8 cellular contexts compared by ENCODE assay signal in genomic region chr3:168847293-168847883, GRCh38.
DNase-seq lines count a peak whose midpoint lies in the region; ATAC-seq and TF ChIP-seq lines count a peak whose summit lies in the region.

No MANE protein-coding gene starts in this region.

- WGBS in transverse colon (ENCODE audit: low coverage in 1 of 2), 2 donors, result 13% methylated on average over 7 of the region's 7 CpGs

- no peak for TF ChIP-seq POLR2A in transverse colon (IDR thresholded peaks at IDR 0.05)

- DNase-seq in DMS 273 (lab: John Stamatoyannopoulos, UW; ENCODE audit: unreplicated experiment) (peak; percentile 74), DMS 273 treated with DMSO at 0.1 percent for 48 hours (lab: John Stamatoyannopoulos, UW) (no peak), H7 (peak; percentile 11), NCI-H1417 treated with DMSO at 0.1 percent for 48 hours (lab: John Stamatoyannopoulos, UW) (peak; percentile 60), WERI-Rb-1 (peak; percentile 13), iPS-NIHi11 (ENCODE audit: low spot score) (peak; percentile 31), transverse colon (no peak)
- DNase-seq in stimulated activated naive B cell treated with anti-CD40 and anti-IgM and Interleukin-4, amounts not matched to agents 10 μg/mL and 1 μg/mL and 100 μg/mL, for 72 hours, result no peak

- H3K9me3 Mint-ChIP-seq in stimulated activated naive B cell treated with anti-CD40 and anti-IgM and Interleukin-4, amounts not matched to agents 10 μg/mL and 1 μg/mL and 100 μg/mL, for 72 hours, result no peaks in the 10 kb centered on the region

- no peak for ATAC-seq in stimulated activated naive B cell treated with anti-CD40 and anti-IgM and Interleukin-4, amounts not matched to agents 10 μg/mL and 1 μg/mL and 100 μg/mL, for 72 hours (replicated peaks)

- H3K36me3 ChIP-seq in H7 (replicated peaks; ENCODE audit: control insufficient read depth, insufficient read depth, low read length) (no peaks in the 10 kb centered on the region), WERI-Rb-1 (no peaks in the 10 kb centered on the region), transverse colon (no peaks in the 10 kb centered on the region)

- no peak overlapping the region for H3K4me3 Mint-ChIP-seq in stimulated activated naive B cell treated with anti-CD40 and anti-IgM and Interleukin-4, amounts not matched to agents 10 μg/mL and 1 μg/mL and 100 μg/mL, for 72 hours

- H3K27me3 Mint-ChIP-seq in stimulated activated naive B cell treated with anti-CD40 and anti-IgM and Interleukin-4, amounts not matched to agents 10 μg/mL and 1 μg/mL and 100 μg/mL, for 72 hours, result peaks cover 19 to 22% of the 10 kb centered on the region in 2 donors

- TF ChIP-seq EP300 in transverse colon (IDR thresholded peaks at IDR 0.05; ENCODE audit: low read depth), result no peak

- TF ChIP-seq CTCF in WERI-Rb-1 (IDR thresholded peaks at IDR 0.05; ENCODE audit: low read depth, low read length) (0 out of 2 replicates have a peak, but pooled peaks have one; percentile 22), transverse colon (IDR thresholded peaks at IDR 0.05) (peak; percentile 52 to 61 (median 56))

- no peaks in the 10 kb centered on the region for H3K4me1 Mint-ChIP-seq in stimulated activated naive B cell treated with anti-CD40 and anti-IgM and Interleukin-4, amounts not matched to agents 10 μg/mL and 1 μg/mL and 100 μg/mL, for 72 hours

- peaks cover 0 to 3% (median 0%) of the 10 kb centered on the region in 4 donors for H3K4me1 ChIP-seq in transverse colon

- H3K4me3 ChIP-seq in H7 (ENCODE audit: insufficient read depth, low read depth, low read length) (no peak overlapping the region), WERI-Rb-1 (ENCODE audit: low read depth, low read length) (0 out of 2 replicates have a peak overlapping the region, but pooled peaks have one; percentile 14), transverse colon (no peak overlapping the region)

- H3K9me3 ChIP-seq in WERI-Rb-1 (ENCODE audit: severe bottlenecking) (no peaks in the 10 kb centered on the region), transverse colon (no peaks in the 10 kb centered on the region)

- H3K27me3 ChIP-seq in H7 (ENCODE audit: control insufficient read depth, insufficient read depth, low read length) (no peaks in the 10 kb centered on the region), WERI-Rb-1 (ENCODE audit: insufficient read depth, low read depth, severe bottlenecking) (peaks cover 8% of the 10 kb centered on the region), transverse colon (peaks cover 22% of the 10 kb centered on the region)

- no peaks in the 10 kb centered on the region for H3K36me3 Mint-ChIP-seq in stimulated activated naive B cell treated with anti-CD40 and anti-IgM and Interleukin-4, amounts not matched to agents 10 μg/mL and 1 μg/mL and 100 μg/mL, for 72 hours

- in situ Hi-C loops in transverse colon (cut with MboI; ENCODE audit: low pct_ligation_motif_present in 1 of 4, low pct_unique_long_range_greater_than_20kb in 1 of 4, low sequenced_read_pairs in 3 of 4), result loop anchor here in 3 of 4 donors (10.0 to 25.0 kb wide), 2 partner anchors 335 to 633 kb away; no protein-coding TSS in a partner anchor

- no peak overlapping the region for H3K27ac Mint-ChIP-seq in stimulated activated naive B cell treated with anti-CD40 and anti-IgM and Interleukin-4, amounts not matched to agents 10 μg/mL and 1 μg/mL and 100 μg/mL, for 72 hours

- H3K27ac ChIP-seq in WERI-Rb-1, result no peak overlapping the region
- no peak overlapping the region for H3K27ac ChIP-seq in transverse colon

- intact Hi-C loops in transverse colon (cut with DNase I; ENCODE audit: low total_unique reads), result loop anchor here (10.0 kb wide), 1 partner anchor 643 kb away; no protein-coding TSS in a partner anchor

Comparison
In these comparisons a context has a peak if more than half of its experiments do, and no peak if none do; other contexts are left out.
1. DNase-seq: peak in DMS 273 (single experiment), H7 (single experiment), NCI-H1417 treated with DMSO at 0.1 percent for 48 hours (single experiment), WERI-Rb-1 (single experiment) and iPS-NIHi11 (single experiment); none in DMS 273 treated with DMSO at 0.1 percent for 48 hours (single experiment), transverse colon (single experiment) and stimulated activated naive B cell treated with anti-CD40 and anti-IgM and Interleukin-4, amounts not matched to agents 10 μg/mL and 1 μg/mL and 100 μg/mL, for 72 hours (single experiment).